11 cellular contexts compared by ENCODE assay signal in the genomic region with DNA sequence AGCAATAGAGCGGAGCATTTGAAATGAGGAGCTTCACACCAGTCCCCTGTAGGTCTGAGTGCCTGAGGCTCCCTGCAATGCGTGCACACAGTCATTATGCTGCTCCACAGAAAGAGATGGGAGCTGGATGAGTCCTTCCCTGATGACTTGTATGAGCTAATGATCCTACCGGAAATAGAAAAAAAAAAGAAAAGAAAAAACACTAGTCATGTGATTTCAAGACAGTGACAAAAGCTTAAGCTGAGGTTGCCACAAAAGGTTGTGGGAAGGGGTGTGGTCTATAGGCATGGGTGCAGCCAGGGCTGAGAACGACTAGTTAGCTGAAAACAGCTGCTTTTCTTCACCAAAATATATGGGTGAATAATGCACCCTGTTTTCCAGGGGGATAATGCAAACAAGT.
A peak's percentile ranks its signal among the peaks of the same experiment; 100 is the strongest.
DNase-seq lines count a peak whose midpoint lies in the region; ATAC-seq, FAIRE-seq and TF ChIP-seq lines count a peak whose summit lies in the region.
"Had no signal": no experiment of that assay in that cellular context is flagged by ENCODE, and none has a peak within 500 bp of the region (broad histone marks: within the 10 kb centered on the region; RNA-seq: fewer than 3 reads in every experiment).

No MANE protein-coding gene starts in this region.

- H3K9ac ChIP-seq in GM23248, result no peak overlapping the region
- H3K9ac ChIP-seq in HepG2 (ENCODE audit: insufficient read depth, low read depth, low read length), result no peak overlapping the region
- H3K9ac ChIP-seq: KMS-11 had no signal

- H3K79me2 ChIP-seq in GM23248 (ENCODE audit: insufficient read depth) (no peaks in the 10 kb centered on the region), HepG2 (ENCODE audit: insufficient read depth, low read length) (no peaks in the 10 kb centered on the region)

- CTCF ChIA-PET in naive thymus-derived CD4-positive, alpha-beta T cell (lab: Charles Lee), result interaction anchor here (0.6 to 2.3 kb wide), 8 partner anchors 13 to 629 kb away, joined by 3 to 12 read pairs (median 4); no protein-coding TSS in a partner anchor
- CTCF ChIA-PET in HepG2 (lab: Yijun Ruan, JAX; ENCODE audit: low intra/inter-chr PET ratio, low total read pairs), result no interaction called here

- no peak for TF ChIP-seq RAD21 in HepG2 (CRISPR knock-in tag; IDR thresholded peaks at IDR 0.05)

- peaks cover 0 to 11% (median 3%) of the 10 kb centered on the region in 11 donors for H3K9me3 Mint-ChIP-seq in naive thymus-derived CD4-positive, alpha-beta T cell
- H3K9me3 Mint-ChIP-seq: activated B cell treated with CpG ODN at 0.5 μM for 24 hours had no signal

- no peak for FAIRE-seq in HepG2 (lab: Jason Lieb, UNC)

- H4K20me1 ChIP-seq in GM23248 (ENCODE audit: insufficient read depth) (no peaks in the 10 kb centered on the region), HepG2 (ENCODE audit: insufficient read depth, low read length) (no peaks in the 10 kb centered on the region)

- 50 to 55% methylated on average over 4 of the region's 4 CpGs for whole genome bisulfite sequencing in GM23248 (ENCODE audit: low coverage in 1 of 2, low lambda C conversion rate in 2 of 2, missing lambda C conversion rate in 2 of 2), 2 experiments
- WGBS in HepG2 (ENCODE audit: low lambda C conversion rate), result 28% methylated on average over 4 of the region's 4 CpGs

- H3K4me1 ChIP-seq in GM23248 (ENCODE audit: insufficient read depth) (no peaks in the 10 kb centered on the region; the same call in 1 of the 2 replicates), HepG2 (ENCODE audit: insufficient read depth, low read length) (no peaks in the 10 kb centered on the region)
- H3K4me1 ChIP-seq in naive thymus-derived CD4-positive, alpha-beta T cell (ENCODE audit: control insufficient read depth in 2 of 2, insufficient read depth in 2 of 2, low read length in 2 of 2), result peaks cover 32 to 76% of the 10 kb centered on the region in 2 donors
- H3K4me1 ChIP-seq: lower lobe of right lung had no signal

- POLR2A ChIA-PET in naive thymus-derived CD4-positive, alpha-beta T cell (lab: Charles Lee), result interaction anchor here (0.6 to 4.2 kb wide), 17 partner anchors 8 to 301 kb away, joined by 3 to 36 read pairs (median 4); a partner anchor contains a TSS
- POLR2A ChIA-PET in HepG2 (lab: Yijun Ruan, JAX), result no interaction called here

- ATAC-seq in naive thymus-derived CD4-positive, alpha-beta T cell, result peak; percentile 93
- no peak for ATAC-seq in HepG2
- ATAC-seq in HG02759 (IDR thresholded peaks at IDR 0.05; ENCODE audit: unreplicated experiment), result no peak

- H3K36me3 Mint-ChIP-seq in naive thymus-derived CD4-positive, alpha-beta T cell, result peaks cover 0 to 54% (median 0%) of the 10 kb centered on the region in 5 donors

- no peak for TF ChIP-seq CTCF in dorsolateral prefrontal cortex (IDR thresholded peaks at IDR 0.05 in 54 of 56, conservative IDR thresholded peaks at IDR 0.05 in 2 of 56; ENCODE audit: low read depth in 1 of 56, partially characterized antibody in 56 of 56)
- no peak for TF ChIP-seq CTCF in HepG2 (CRISPR knock-in tag; IDR thresholded peaks at IDR 0.05)

- intact Hi-C loops in naive thymus-derived CD4-positive, alpha-beta T cell (cut with micrococcal nuclease), result loop anchor here (1.0 to 5.0 kb wide), 14 partner anchors 9 to 363 kb away; a partner anchor contains a TSS
- intact Hi-C loops in dorsolateral prefrontal cortex (cut with DNase I), result loop anchor here in 1 of 2 donors (10.0 kb wide), 1 partner anchor 67 kb away; no protein-coding TSS in a partner anchor
- intact Hi-C loops in HepG2 (cut with micrococcal nuclease; ENCODE audit: unreplicated experiment), result no loop called here

- no peak for TF ChIP-seq EP300 in HepG2 (IDR thresholded peaks at IDR 0.05; ENCODE audit: low read depth in 2 of 2, low read length in 2 of 2)
- no peak for TF ChIP-seq EP300 in HepG2 (CRISPR knock-in tag; IDR thresholded peaks at IDR 0.05; ENCODE audit: borderline replicate concordance)

- peaks cover 44 to 97% (median 91%) of the 10 kb centered on the region in 7 donors for H3K4me1 Mint-ChIP-seq in naive thymus-derived CD4-positive, alpha-beta T cell
- H3K4me1 Mint-ChIP-seq: activated B cell treated with CpG ODN at 0.5 μM for 24 hours had no signal

- H3K27me3 Mint-ChIP-seq in naive thymus-derived CD4-positive, alpha-beta T cell, result peaks cover 0 to 2% (median 0%) of the 10 kb centered on the region in 5 donors

- H3K27ac ChIP-seq in GM23248, result no peak overlapping the region
- peak overlapping the region; percentile 59 for H3K27ac ChIP-seq in naive thymus-derived CD4-positive, alpha-beta T cell (ENCODE audit: low read depth, low read length)
- H3K27ac ChIP-seq in dorsolateral prefrontal cortex, result no peak overlapping the region
- no peak overlapping the region for H3K27ac ChIP-seq in HepG2 (ENCODE audit: extremely low read length, insufficient read depth, low read length)
- H3K27ac ChIP-seq: KMS-11, lower lobe of right lung had no signal

- TF ChIP-seq POLR2A in HepG2 (IDR thresholded peaks at IDR 0.05; ENCODE audit: insufficient read depth in 1 of 2, low read depth in 2 of 2, low read length in 2 of 2), result no peak

- H3F3A ChIP-seq in GM23248 (ENCODE audit: insufficient read depth), result 0 out of 2 replicates have a peak, but pooled peaks cover 7% of the 10 kb centered on the region

- H2AFZ ChIP-seq in GM23248, result no peak overlapping the region
- no peak overlapping the region for H2AFZ ChIP-seq in HepG2 (ENCODE audit: low read length)

- H3K36me3 ChIP-seq in GM23248 (ENCODE audit: low read depth), result no peaks in the 10 kb centered on the region
- H3K36me3 ChIP-seq in naive thymus-derived CD4-positive, alpha-beta T cell (ENCODE audit: control insufficient read depth in 2 of 3, insufficient read depth in 3 of 3, low read length in 3 of 3), result no peaks in the 10 kb centered on the region
- no peaks in the 10 kb centered on the region for H3K36me3 ChIP-seq in HepG2 (replicated peaks in 1 of 2; ENCODE audit: control insufficient read depth in 1 of 2, insufficient read depth in 2 of 2, low read length in 2 of 2)
- H3K36me3 ChIP-seq: lower lobe of right lung had no signal

- H3K9me3 ChIP-seq in GM23248 (ENCODE audit: low read depth), result no peaks in the 10 kb centered on the region
- no peaks in the 10 kb centered on the region for H3K9me3 ChIP-seq in naive thymus-derived CD4-positive, alpha-beta T cell (ENCODE audit: control insufficient read depth in 2 of 3, low read length in 3 of 3)
- H3K9me3 ChIP-seq in HepG2 (ENCODE audit: low read length), result no peaks in the 10 kb centered on the region
- H3K9me3 ChIP-seq: lower lobe of right lung had no signal

- peak overlapping the region; percentile 83 to 99 (median 97) for H3K27ac Mint-ChIP-seq in naive thymus-derived CD4-positive, alpha-beta T cell
- H3K27ac Mint-ChIP-seq: activated B cell treated with CpG ODN at 0.5 μM for 24 hours had no signal

- H3K27me3 ChIP-seq in GM23248 (replicated peaks; ENCODE audit: insufficient read depth) (no peaks in the 10 kb centered on the region), dorsolateral prefrontal cortex (peaks cover 0 to 2% (median 0%) of the 10 kb centered on the region in 45 donors), HepG2 (ENCODE audit: control insufficient read depth in 1 of 2, insufficient read depth in 2 of 2, low read length in 2 of 2) (peaks cover 0 to 11% of the 10 kb centered on the region in 2 experiments; a peak in 1 of 5 replicates)
- H3K27me3 ChIP-seq in naive thymus-derived CD4-positive, alpha-beta T cell (ENCODE audit: control insufficient read depth in 2 of 2, insufficient read depth in 2 of 2, low read length in 2 of 2), result no peaks in the 10 kb centered on the region

- BruUV-seq in HepG2 (replicated peaks; lab: Mats Ljungman, UMichigan), result no TSS peak

- peak overlapping the region; percentile 49 to 89 (median 73) for H3K4me3 Mint-ChIP-seq in naive thymus-derived CD4-positive, alpha-beta T cell
- H3K4me3 Mint-ChIP-seq: activated B cell treated with CpG ODN at 0.5 μM for 24 hours had no signal

- no peak overlapping the region for H3K4me2 ChIP-seq in GM23248 (ENCODE audit: unreplicated experiment)
- no peak overlapping the region for H3K4me2 ChIP-seq in HepG2 (ENCODE audit: low read depth, low read length)
- H3K4me2 ChIP-seq: KMS-11 had no signal

- no peaks in the 10 kb centered on the region for H3K9me2 ChIP-seq in GM23248 (ENCODE audit: insufficient read depth)

- in situ Hi-C loops in GM23248 (cut with MboI), result no loop called here
- in situ Hi-C loops in HepG2 (cut with HindIII; ENCODE audit: extremely low pct_ligation_motif_present, low pct_unique_long_range_greater_than_20kb), result no loop called here

- H3K4me3 ChIP-seq in GM23248, result no peak overlapping the region
- H3K4me3 ChIP-seq in naive thymus-derived CD4-positive, alpha-beta T cell (ENCODE audit: low read length), result peak overlapping the region; percentile 26
- no peak overlapping the region for H3K4me3 ChIP-seq in dorsolateral prefrontal cortex
- H3K4me3 ChIP-seq in HepG2 (replicated peaks in 1 of 3; ENCODE audit: insufficient read depth in 1 of 3, low read depth in 2 of 3, low read length in 3 of 3), result no peak overlapping the region
- H3K4me3 ChIP-seq: lower lobe of right lung had no signal

- DNase-seq in GM23248, result peak; percentile 36
- peak; percentile 49 for DNase-seq in RKO (ENCODE audit: low spot score)
- peak; percentile 69 for DNase-seq in activated effector memory CD4-positive, alpha-beta T cell treated with anti-CD3 and anti-CD28 coated beads, Interleukin-2, amount 50 U/mL, for 16 hours
- peak in 7 of 9 donors; percentile 75 to 88 (median 85) for DNase-seq in naive thymus-derived CD4-positive, alpha-beta T cell
- no peak for DNase-seq in dorsolateral prefrontal cortex
- no peak for DNase-seq in cerebellar nuclear complex (lab: John Stamatoyannopoulos, UW)
- no peak for DNase-seq in HepG2 (ENCODE audit: low spot score)
- DNase-seq: activated B cell treated with CpG ODN at 0.5 μM for 24 hours, lower lobe of right lung had no signal

TF ChIP-seq in HepG2, 621 proteins besides CTCF, POLR2A, EP300 and RAD21:
- no peak for TF ChIP-seq MED8 (CRISPR knock-in tag; IDR thresholded peaks at IDR 0.05; ENCODE audit: insufficient replicate concordance)
- TF ChIP-seq ISX (CRISPR knock-in tag; conservative IDR thresholded peaks at IDR 0.05), result no peak
- TF ChIP-seq ZNF3 (CRISPR knock-in tag; IDR thresholded peaks at IDR 0.05), result no peak
- TF ChIP-seq ZNF34 (CRISPR knock-in tag; IDR thresholded peaks at IDR 0.05; ENCODE audit: borderline replicate concordance), result no peak
- no peak for TF ChIP-seq CBFB (CRISPR knock-in tag; IDR thresholded peaks at IDR 0.05)
- TF ChIP-seq ZSCAN20 (CRISPR knock-in tag; IDR thresholded peaks at IDR 0.05; ENCODE audit: borderline replicate concordance), result no peak
- TF ChIP-seq KDM5B (CRISPR knock-in tag; IDR thresholded peaks at IDR 0.05; ENCODE audit: borderline replicate concordance), result no peak
- TF ChIP-seq TAF15 (IDR thresholded peaks at IDR 0.05; ENCODE audit: low read depth, low read length, poor library complexity, severe bottlenecking), result no peak
TF ChIP-seq in HepG2: peak in this region for 0.

Comparison
In these comparisons a context has a peak if more than half of its experiments do, and no peak if none do; other contexts are left out.
1. DNase-seq: peak in GM23248 (single experiment), RKO (single experiment), activated effector memory CD4-positive, alpha-beta T cell treated with anti-CD3 and anti-CD28 coated beads, Interleukin-2, amount 50 U/mL, for 16 hours (single experiment) and naive thymus-derived CD4-positive, alpha-beta T cell (7 of 9); none in dorsolateral prefrontal cortex (0 of 10), cerebellar nuclear complex (0 of 2) and HepG2 (single experiment).